Comparison of ENCODE assay signal across 8 cellular contexts in genomic region chr1:211257831-211258225, GRCh38. TPM values are rescaled to one million over a fixed set of nuclear protein-coding genes. Genes with fewer than 3 reads are reported as not detected.
DNase-seq lines count a peak whose midpoint lies in the region; ATAC-seq and TF ChIP-seq lines count a peak whose summit lies in the region.

No MANE protein-coding gene starts in this region.

- H3K36me3 ChIP-seq in A673 (ENCODE audit: insufficient read depth, low read length, poor library complexity, severe bottlenecking) (no peaks in the 10 kb centered on the region), mucosa of descending colon (ENCODE audit: low read depth) (no peaks in the 10 kb centered on the region)

- H3K27me3 Mint-ChIP-seq in IgD-negative memory B cell (no peaks in the 10 kb centered on the region), chondrocyte (ENCODE audit: low read depth) (no peaks in the 10 kb centered on the region)

- H3K9me3 ChIP-seq in A673 (ENCODE audit: low read depth, low read length, poor library complexity, severe bottlenecking) (no peaks in the 10 kb centered on the region), mucosa of descending colon (no peaks in the 10 kb centered on the region)

- no peak for DNase-seq in A673 (ENCODE audit: low spot score)
- DNase-seq in chondrocyte (ENCODE audit: low spot score): no peak
- DNase-seq in mucosa of descending colon: no peak
- DNase-seq in foreskin melanocyte: no peak

- H3K9me3 Mint-ChIP-seq in IgD-negative memory B cell (no peaks in the 10 kb centered on the region), chondrocyte (ENCODE audit: low read depth) (no peaks in the 10 kb centered on the region)

- peak overlapping the region; percentile 96 for H3K27ac ChIP-seq in A673 (ENCODE audit: low read depth, low read length, poor library complexity, severe bottlenecking)

- no TSS peak for BruUV-seq in A673 (replicated peaks; lab: Mats Ljungman, UMichigan)

- H3K27me3 ChIP-seq in A673 (replicated peaks; ENCODE audit: insufficient read depth, low read depth, low read length, poor library complexity): no peaks in the 10 kb centered on the region

- H3K4me1 Mint-ChIP-seq in IgD-negative memory B cell (peaks cover 14 to 21% (median 15%) of the 10 kb centered on the region in 3 donors), chondrocyte (ENCODE audit: low read depth) (peaks cover 30% of the 10 kb centered on the region)

- peaks cover 17% of the 10 kb centered on the region for H3K4me1 ChIP-seq in A673 (ENCODE audit: insufficient read depth, low read length, poor library complexity, severe bottlenecking)
- H3K4me1 ChIP-seq in mucosa of descending colon (ENCODE audit: low read depth): peaks cover 12% of the 10 kb centered on the region

- no peak for ATAC-seq in mucosa of descending colon
- ATAC-seq in GM18870 (IDR thresholded peaks at IDR 0.05; ENCODE audit: unreplicated experiment): no peak
- no peak for ATAC-seq in GM21367 (IDR thresholded peaks at IDR 0.05; ENCODE audit: unreplicated experiment)
- ATAC-seq in HG02623 (IDR thresholded peaks at IDR 0.05; ENCODE audit: unreplicated experiment): no peak

- POLR2A ChIA-PET in A673 (lab: Charles Lee; ENCODE audit: low non-redundant PET): no interaction called here

- peak overlapping the region; percentile 86 to 98 (median 95) for H3K4me3 Mint-ChIP-seq in IgD-negative memory B cell
- peak overlapping the region; percentile 85 for H3K4me3 Mint-ChIP-seq in chondrocyte (ENCODE audit: unreplicated experiment)

- intact Hi-C loops in A673 (cut with micrococcal nuclease; ENCODE audit: unreplicated experiment) (loop anchor here (10.0 kb wide), 1 partner anchor 823 kb away; no protein-coding TSS in a partner anchor), mucosa of descending colon (cut with DNase I, micrococcal nuclease) (no loop called here)

- TF ChIP-seq CTCF in A673 (conservative IDR thresholded peaks at IDR 0.05; ENCODE audit: low read depth, low read length) (no peak), chondrocyte (IDR thresholded peaks at IDR 0.05) (no peak), mucosa of descending colon (IDR thresholded peaks at IDR 0.05) (no peak)

- no peaks in the 10 kb centered on the region for H3K36me3 Mint-ChIP-seq in IgD-negative memory B cell
- H3K36me3 Mint-ChIP-seq in chondrocyte (ENCODE audit: low read depth): peaks cover 1% of the 10 kb centered on the region

- peak overlapping the region; percentile 98 for H3K4me3 ChIP-seq in A673 (ENCODE audit: low read depth, low read length, poor library complexity, severe bottlenecking)
- peak overlapping the region; percentile 45 for H3K4me3 ChIP-seq in mucosa of descending colon

- peak overlapping the region; percentile 96 to 99 (median 96) for H3K27ac Mint-ChIP-seq in IgD-negative memory B cell
- H3K27ac Mint-ChIP-seq in chondrocyte (ENCODE audit: unreplicated experiment): peak overlapping the region; percentile 98

- CTCF ChIA-PET in A673 (lab: Charles Lee): no interaction called here

RNA-seq across cellular contexts. Expression of gene RCOR3, which starts 1.3 kb away (rescaled TPM):
- total RNA-seq in A673 (2021) (39.0 and 39.6 TPM in 2 replicates), chondrocyte (36.5 to 48.2 TPM (median 39.9 TPM) in 3 replicates), mucosa of descending colon (10 to 100 TPM; 41.1 to 68.0 (median 60.4) TPM)
- polyA plus RNA-seq in IgD-negative memory B cell: 37.5 TPM
